In genomic region chr17:60155815-60156214, GRCh38 we compare ENCODE assay signal across 28 cellular contexts. TPM values are rescaled to one million over a fixed set of nuclear protein-coding genes. Genes with fewer than 3 reads are reported as not detected.
DNase-seq lines count a peak whose midpoint lies in the region; ATAC-seq and TF ChIP-seq lines count a peak whose summit lies in the region.
"Had no signal": no experiment of that assay in that cellular context is flagged by ENCODE, and none has a peak within 500 bp of the region (broad histone marks: within the 10 kb centered on the region; RNA-seq: fewer than 3 reads in every experiment).

No MANE protein-coding gene starts in this region.

- H3K27me3 ChIP-seq in lower lobe of right lung (ENCODE audit: low read depth), result peaks cover 24% of the 10 kb centered on the region
- H3K27me3 ChIP-seq in CD4-positive, alpha-beta T cell (ENCODE audit: control insufficient read depth, insufficient read depth, low read length), result peaks cover 22% of the 10 kb centered on the region

- H3K9me3 ChIP-seq in lower lobe of right lung, result no peaks in the 10 kb centered on the region
- H3K9me3 ChIP-seq in CD4-positive, alpha-beta T cell (ENCODE audit: control insufficient read depth, low read length), result no peaks in the 10 kb centered on the region
- H3K9me3 ChIP-seq: SJSA1 had no signal

- no peaks in the 10 kb centered on the region for H3K36me3 ChIP-seq in lower lobe of right lung
- H3K36me3 ChIP-seq: SJSA1 had no signal

- no peak for TF ChIP-seq CTCF in GM10266 (IDR thresholded peaks at IDR 0.05; ENCODE audit: control insufficient read depth, insufficient read depth, low read depth, missing control alignments)
- TF ChIP-seq CTCF in lower lobe of right lung (IDR thresholded peaks at IDR 0.05), result no peak
- TF ChIP-seq CTCF in CD4-positive, alpha-beta T cell (IDR thresholded peaks at IDR 0.05), result no peak

- no peak for ATAC-seq in lower lobe of right lung
- ATAC-seq in CD4-positive, alpha-beta T cell (ENCODE audit: poor library complexity), result no peak
- ATAC-seq in activated CD4-positive, CD25-positive, alpha-beta regulatory T cell treated with anti-CD3 and anti-CD28 coated beads, Interleukin-2, amount 50 U/mL, for 24 hours, result no peak
- ATAC-seq: PC-3 had no signal

- H3K36me3 Mint-ChIP-seq in CD4-positive, alpha-beta T cell (ENCODE audit: low read depth), result no peaks in the 10 kb centered on the region
- H3K36me3 Mint-ChIP-seq: CD14-positive monocyte had no signal

- no peak overlapping the region for H3K27ac Mint-ChIP-seq in CD4-positive, alpha-beta T cell
- H3K27ac Mint-ChIP-seq: CD14-positive monocyte had no signal

- H3K27me3 Mint-ChIP-seq in CD4-positive, alpha-beta T cell, result peaks cover 56% of the 10 kb centered on the region

- no peak overlapping the region for H3K4me3 Mint-ChIP-seq in CD4-positive, alpha-beta T cell
- H3K4me3 Mint-ChIP-seq: CD14-positive monocyte had no signal

- CTCF ChIA-PET in CD4-positive, alpha-beta T cell (lab: Charles Lee), result no interaction called here

- intact Hi-C loops in lower lobe of right lung (cut with DNase I), result no loop called here
- intact Hi-C loops in CD4-positive, alpha-beta T cell (cut with DNase I, micrococcal nuclease), result no loop called here

- peaks cover 9% of the 10 kb centered on the region for H3K4me1 Mint-ChIP-seq in CD4-positive, alpha-beta T cell (ENCODE audit: low read depth)

- DNase-seq in GM10266 (ENCODE audit: extremely low spot score) (peak; percentile 17), lower lobe of right lung (peak; percentile 5), T1000 (lab: John Stamatoyannopoulos, UW) (no peak)
- DNase-seq in CD4-positive, alpha-beta T cell, result no peak
- no peak for DNase-seq in stimulated activated CD4-positive, alpha-beta T cell treated with anti-CD3 and anti-CD28 coated beads, Interleukin-12 subunit alpha, Interleukin-12 subunit beta, amount 100 ng/mL, for 4 hours
- DNase-seq: DMS53; GM23248; HCEC 1CT; KBM-7; MV-4-11; NCI-H1105 treated with DMSO at 0.1 percent for 48 hours; NCI-H146; NCI-H1930; NCI-H2107; NCI-H446; NCI-H526; NCI-H82; NK-92 treated with Interleukin-12 subunit alpha and Interleukin-12 subunit beta, amount 100 ng/mL, for 24 hours; PC-3 had no signal

- H3K4me3 ChIP-seq in lower lobe of right lung, result no peak overlapping the region
- H3K4me3 ChIP-seq: GM23248, SJSA1 had no signal

- H3K4me1 ChIP-seq in lower lobe of right lung, result peaks cover 29% of the 10 kb centered on the region
- H3K4me1 ChIP-seq: SJSA1 had no signal

- H3K9me3 Mint-ChIP-seq in CD4-positive, alpha-beta T cell, result no peaks in the 10 kb centered on the region

- POLR2A ChIA-PET in CD4-positive, alpha-beta T cell (lab: Charles Lee), result no interaction called here

- H3K27ac ChIP-seq in angular gyrus (ENCODE audit: low read depth, low read length), result peak overlapping the region; percentile 44
- H3K27ac ChIP-seq in lower lobe of right lung, result no peak overlapping the region
- no peak overlapping the region for H3K27ac ChIP-seq in CD4-positive, alpha-beta T cell (ENCODE audit: low read depth, low read length)
- H3K27ac ChIP-seq: GM23248, SJSA1 had no signal

RNA-seq across cellular contexts. Expression of gene CA4, which starts 6.0 kb away (rescaled TPM):
- 72.8 TPM for total RNA-seq in lower lobe of right lung
- not detected for total RNA-seq in CD4-positive, alpha-beta T cell
- total RNA-seq: A673, Daoy, G401, GM23248, LHCN-M2, MCF 10A, PC-3, SJSA1 had no signal

Comparison
In these comparisons a context has a peak if more than half of its experiments do, and no peak if none do; other contexts are left out.
1. DNase-seq: peak in GM10266 (single experiment) and lower lobe of right lung (single experiment); none in CD4-positive, alpha-beta T cell (0 of 10), stimulated activated CD4-positive, alpha-beta T cell treated with anti-CD3 and anti-CD28 coated beads, Interleukin-12 subunit alpha, Interleukin-12 subunit beta, amount 100 ng/mL, for 4 hours (single experiment) and T1000 (single experiment).
2. RNA of gene CA4, which starts 6.0 kb away (total RNA-seq): 72.8 TPM in lower lobe of right lung (single experiment); not detected in CD4-positive, alpha-beta T cell; every median in the first group is over 10 times any median in the second.